Comparison of ENCODE assay signal across 8 cellular contexts in genomic region chr16:70529051-70529777, GRCh38. TPM values are rescaled to one million over a fixed set of nuclear protein-coding genes. Genes with fewer than 3 reads are reported as not detected.
DNase-seq lines count a peak whose midpoint lies in the region; ATAC-seq, FAIRE-seq and TF ChIP-seq lines count a peak whose summit lies in the region.

No MANE protein-coding gene starts in this region.

- H2BK120ac ChIP-seq in mesenchymal stem cell (ENCODE audit: low read depth, low read length), result no peak overlapping the region

- H3K4ac ChIP-seq in mesenchymal stem cell (ENCODE audit: low read depth in 1 of 2, low read length in 2 of 2), result no peak overlapping the region

- H3K79me1 ChIP-seq in mesenchymal stem cell (replicated peaks; ENCODE audit: low read length, poor library complexity, severe bottlenecking), result peaks cover 5% of the 10 kb centered on the region

- H3K27me3 ChIP-seq in cardiac muscle cell, result no peaks in the 10 kb centered on the region
- H3K27me3 ChIP-seq in bronchial epithelial cell (ENCODE audit: control insufficient read depth, insufficient read depth, low read length), result no peaks in the 10 kb centered on the region
- H3K27me3 ChIP-seq in mesenchymal stem cell (ENCODE audit: control insufficient read depth in 1 of 2, insufficient read depth in 1 of 2, low read length in 2 of 2), result no peaks in the 10 kb centered on the region

- ATAC-seq in Right ventricle myocardium inferior, result no peak

- intact Hi-C loops in Right ventricle myocardium inferior (cut with DNase I), result loop anchor here (2.0 to 5.0 kb wide), 2 partner anchors 33 to 124 kb away; no protein-coding TSS in a partner anchor

- H4K91ac ChIP-seq in mesenchymal stem cell (ENCODE audit: low read length), result no peak overlapping the region

- FAIRE-seq in bronchial epithelial cell (lab: Jason Lieb, UNC), result no peak

- H4K8ac ChIP-seq in mesenchymal stem cell (ENCODE audit: low read length), result no peak overlapping the region

- H3K36me3 ChIP-seq in cardiac muscle cell (peaks cover 64% of the 10 kb centered on the region), bronchial epithelial cell (ENCODE audit: control insufficient read depth, insufficient read depth, low read length) (peaks cover 18% of the 10 kb centered on the region), mesenchymal stem cell (ENCODE audit: control insufficient read depth in 1 of 2, insufficient read depth in 2 of 2, low read depth in 1 of 2, low read length in 2 of 2) (peaks cover 37 to 65% of the 10 kb centered on the region in 2 experiments)

- H3K4me3 ChIP-seq in cardiac muscle cell (no peak overlapping the region), bronchial epithelial cell (ENCODE audit: low read depth, low read length) (no peak overlapping the region), mesenchymal stem cell (ENCODE audit: insufficient read depth in 1 of 2, low read depth in 1 of 2, low read length in 2 of 2) (no peak overlapping the region)

- no peak overlapping the region for H2BK15ac ChIP-seq in mesenchymal stem cell (ENCODE audit: low read depth, poor library complexity, severe bottlenecking)

- no peak overlapping the region for H3K14ac ChIP-seq in mesenchymal stem cell (ENCODE audit: low read length in 2 of 2)

- WGBS in mesenchymal stem cell, result 90% methylated on average over 7 of the region's 8 CpGs

- H3K27ac ChIP-seq in cardiac muscle cell, result no peak overlapping the region
- H3K27ac ChIP-seq in mesenchymal stem cell (ENCODE audit: low read length, poor library complexity, severe bottlenecking), result peak overlapping the region; percentile 5

- H3K4me1 ChIP-seq in cardiac muscle cell (ENCODE audit: low read depth) (peaks cover 16% of the 10 kb centered on the region), mesenchymal stem cell (ENCODE audit: control insufficient read depth, insufficient read depth, low read depth, low read length) (peaks cover 8% of the 10 kb centered on the region)

- no peak overlapping the region for H2AK5ac ChIP-seq in mesenchymal stem cell (ENCODE audit: low read length, severe bottlenecking)

- no peak overlapping the region for H3K18ac ChIP-seq in mesenchymal stem cell (ENCODE audit: low read depth in 1 of 2, low read length in 2 of 2)

- H3K9me3 ChIP-seq in cardiac muscle cell (ENCODE audit: low read depth) (no peaks in the 10 kb centered on the region), mesenchymal stem cell (ENCODE audit: control insufficient read depth, low read length) (no peaks in the 10 kb centered on the region)

- DNase-seq in cardiac muscle cell (ENCODE audit: low read depth in 1 of 2, low spot score in 1 of 2) (peak in 1 of 2 donors; percentile 67), Right ventricle myocardium inferior (ENCODE audit: missing footprints) (no peak), NCI-H460 (ENCODE audit: extremely low read depth, low read depth) (peak; percentile 48), bronchial epithelial cell (ENCODE audit: low read depth) (peak; percentile 68), mesenchymal stem cell (peak; percentile 73), cortex of kidney (lab: John Stamatoyannopoulos, UW) (no peak), KG1 (lab: John Stamatoyannopoulos, UW) (no peak)
- no peak for DNase-seq in activated CD4-positive, alpha-beta T cell treated with anti-CD3 and anti-CD28 coated beads, Interleukin-2, amount 50 U/mL, for 48 hours

- H2BK5ac ChIP-seq in mesenchymal stem cell (ENCODE audit: low read depth, low read length, poor library complexity, severe bottlenecking), result no peak overlapping the region

- H2BK12ac ChIP-seq in mesenchymal stem cell (ENCODE audit: low read length in 2 of 2), result no peak overlapping the region

- no peak overlapping the region for H3K4me2 ChIP-seq in mesenchymal stem cell (ENCODE audit: low read length, poor library complexity, severe bottlenecking)

- H2AFZ ChIP-seq in mesenchymal stem cell (ENCODE audit: low read depth, low read length), result no peak overlapping the region

- H3K9ac ChIP-seq in mesenchymal stem cell (ENCODE audit: low read length), result peak overlapping the region; percentile 69

- peak; percentile 54 for TF ChIP-seq CTCF in cardiac muscle cell (IDR thresholded peaks at IDR 0.05; ENCODE audit: low read depth, low read length)
- peak; percentile 25 for TF ChIP-seq CTCF in bronchial epithelial cell (IDR thresholded peaks at IDR 0.05; ENCODE audit: insufficient read depth, low read length, severe bottlenecking)

- H3K23ac ChIP-seq in mesenchymal stem cell (ENCODE audit: low read length in 2 of 2), result no peak overlapping the region

RNA-seq across cellular contexts. Expression of gene SF3B3, which starts 5.6 kb away (rescaled TPM):
- total RNA-seq in cardiac muscle cell (95.4 and 178 TPM in 2 replicates), Right ventricle myocardium inferior (131 TPM), bronchial epithelial cell (58.1 and 80.6 TPM in 2 replicates)
- 203 and 250 TPM in 2 replicates for polyA plus RNA-seq in cardiac muscle cell
- 159 and 190 TPM in 2 replicates for total RNA-seq in NCI-H460 (2014; rRNA removed; shearing (Covaris generic))
- polyA plus RNA-seq in NCI-H460 (2014; cell fraction: nucleus; rRNA removed), result 83.0 and 90.5 TPM in 2 replicates
- polyA plus RNA-seq in mesenchymal stem cell (2013, experiment 1 of 2), result 72.0 TPM
- 74.7 TPM for polyA plus RNA-seq in mesenchymal stem cell (2013, experiment 2 of 2)

RNA-seq across cellular contexts. Expression of gene COG4, which starts 5.9 kb away (rescaled TPM):
- total RNA-seq in cardiac muscle cell, result 77.3 and 82.0 TPM in 2 replicates
- polyA plus RNA-seq in cardiac muscle cell, result 67.6 and 86.6 TPM in 2 replicates
- 46.5 TPM for total RNA-seq in Right ventricle myocardium inferior
- 23.4 and 24.3 TPM in 2 replicates for total RNA-seq in NCI-H460 (2014; rRNA removed; shearing (Covaris generic))
- 65.2 and 71.1 TPM in 2 replicates for polyA plus RNA-seq in NCI-H460 (2014; cell fraction: nucleus; rRNA removed)
- 45.3 and 46.7 TPM in 2 replicates for total RNA-seq in bronchial epithelial cell
- 31.1 TPM for polyA plus RNA-seq in mesenchymal stem cell (2013, experiment 1 of 2)
- 32.7 TPM for polyA plus RNA-seq in mesenchymal stem cell (2013, experiment 2 of 2)

Comparison
In these comparisons a context has a peak if more than half of its experiments do, and no peak if none do; other contexts are left out.
1. DNase-seq: peak in NCI-H460 (single experiment), bronchial epithelial cell (single experiment) and mesenchymal stem cell (single experiment); none in Right ventricle myocardium inferior (single experiment), cortex of kidney (single experiment), KG1 (single experiment) and activated CD4-positive, alpha-beta T cell treated with anti-CD3 and anti-CD28 coated beads, Interleukin-2, amount 50 U/mL, for 48 hours (0 of 2).